Comparison of ENCODE assay signal across 11 cellular contexts in the genomic region with DNA sequence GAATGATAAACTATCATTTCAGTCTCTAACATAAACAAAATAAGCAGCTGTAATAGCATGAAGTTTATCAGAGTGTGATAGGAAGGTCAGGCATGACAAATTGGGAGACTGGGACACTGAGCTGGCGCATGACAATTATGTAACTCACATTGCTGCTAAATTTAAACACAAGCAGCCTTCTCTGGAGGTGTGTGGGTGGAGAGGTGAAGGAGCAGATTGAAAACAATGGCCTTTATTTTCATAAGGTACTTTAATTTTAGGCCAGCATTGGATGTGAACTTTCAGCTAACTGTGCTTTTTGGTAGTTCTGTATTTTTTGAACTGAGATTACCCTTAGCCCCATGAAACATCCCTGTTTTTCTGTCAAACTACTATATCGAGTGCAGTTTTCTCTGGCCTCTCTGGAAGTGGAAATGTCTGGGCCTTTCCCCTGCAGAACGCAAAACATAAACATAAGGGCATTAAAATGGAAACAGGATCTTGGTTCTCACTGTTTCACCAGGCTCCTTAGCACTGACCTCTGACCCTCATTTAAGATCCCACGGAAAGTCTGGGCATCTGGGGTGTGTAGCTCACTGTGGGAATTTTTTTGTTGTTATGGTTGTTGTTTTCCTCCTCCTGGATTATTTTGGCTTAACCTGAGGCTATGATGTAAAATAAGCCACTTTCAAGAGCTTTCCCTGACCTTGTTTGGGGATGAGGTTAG.
A peak's percentile ranks its signal among the peaks of the same experiment; 100 is the strongest.
DNase-seq lines count a peak whose midpoint lies in the region; ATAC-seq and TF ChIP-seq lines count a peak whose summit lies in the region.
"Had no signal": no experiment of that assay in that cellular context is flagged by ENCODE, and none has a peak within 500 bp of the region (broad histone marks: within the 10 kb centered on the region; RNA-seq: fewer than 3 reads in every experiment).

No MANE protein-coding gene starts in this region.

- peak; percentile 38 for DNase-seq in Caki2 (ENCODE audit: low read depth)
- DNase-seq in amniotic epithelial cell (ENCODE audit: low read depth): peak; percentile 51
- DNase-seq in Right ventricle myocardium superior: no peak
- DNase-seq in osteocyte (ENCODE audit: extremely low spot score, unreplicated experiment): no peak
- no peak for DNase-seq in activated CD8-positive, alpha-beta memory T cell treated with anti-CD3 and anti-CD28 coated beads, Interleukin-2, amount 50 U/mL, for 48 hours
- no peak for DNase-seq in activated naive CD8-positive, alpha-beta T cell treated with anti-CD3 and anti-CD28 coated beads, Interleukin-2, amount 50 U/mL, for 24 hours
- DNase-seq in activated T-cell treated with anti-CD3 and anti-CD28 coated beads, Interleukin-2, amount 50 U/mL, for 72 hours: no peak
- DNase-seq: activated CD8-positive, alpha-beta T cell treated with anti-CD3 and anti-CD28 coated beads for 36 hours; activated naive CD8-positive, alpha-beta T cell treated with anti-CD3 and anti-CD28 coated beads for 36 hours; esophagus squamous epithelium had no signal

- no peaks in the 10 kb centered on the region for H3K36me3 Mint-ChIP-seq in osteocyte (ENCODE audit: unreplicated experiment)
- no peaks in the 10 kb centered on the region for H3K36me3 Mint-ChIP-seq in activated naive CD8-positive, alpha-beta T cell treated with anti-CD3 and anti-CD28 coated beads, Interleukin-2, amount 50 U/mL, for 24 hours (ENCODE audit: low read depth)
- H3K36me3 Mint-ChIP-seq in activated T-cell treated with anti-CD3 and anti-CD28 coated beads, Interleukin-2, amount 50 U/mL, for 72 hours (ENCODE audit: insufficient read depth in 2 of 2): no peaks in the 10 kb centered on the region
- H3K36me3 Mint-ChIP-seq: activated naive CD8-positive, alpha-beta T cell treated with anti-CD3 and anti-CD28 coated beads for 36 hours had no signal

- H3K27me3 Mint-ChIP-seq in osteocyte (ENCODE audit: unreplicated experiment): no peaks in the 10 kb centered on the region
- H3K27me3 Mint-ChIP-seq in activated naive CD8-positive, alpha-beta T cell treated with anti-CD3 and anti-CD28 coated beads, Interleukin-2, amount 50 U/mL, for 24 hours: no peaks in the 10 kb centered on the region
- H3K27me3 Mint-ChIP-seq in activated T-cell treated with anti-CD3 and anti-CD28 coated beads, Interleukin-2, amount 50 U/mL, for 72 hours (ENCODE audit: low read depth): peaks cover 1% of the 10 kb centered on the region
- H3K27me3 Mint-ChIP-seq: activated naive CD8-positive, alpha-beta T cell treated with anti-CD3 and anti-CD28 coated beads for 36 hours had no signal

- ATAC-seq in Right ventricle myocardium superior (ENCODE audit: poor library complexity) (peak; percentile 98), GM21367 (IDR thresholded peaks at IDR 0.05; ENCODE audit: unreplicated experiment) (no peak)
- ATAC-seq in activated naive CD8-positive, alpha-beta T cell treated with anti-CD3 and anti-CD28 coated beads, Interleukin-2, amount 50 U/mL, for 24 hours: no peak
- ATAC-seq in activated T-cell treated with anti-CD3 and anti-CD28 coated beads, Interleukin-2, amount 50 U/mL, for 72 hours (replicated peaks in 1 of 2): no peak
- ATAC-seq: activated CD8-positive, alpha-beta T cell treated with anti-CD3 and anti-CD28 coated beads for 36 hours had no signal

- in situ Hi-C loops in Caki2 (cut with HindIII; ENCODE audit: low pct_unique_long_range_greater_than_20kb, low sequenced_read_pairs): no loop called here

- no peak overlapping the region for H3K4me3 Mint-ChIP-seq in osteocyte (ENCODE audit: unreplicated experiment)
- no peak overlapping the region for H3K4me3 Mint-ChIP-seq in activated naive CD8-positive, alpha-beta T cell treated with anti-CD3 and anti-CD28 coated beads, Interleukin-2, amount 50 U/mL, for 24 hours
- no peak overlapping the region for H3K4me3 Mint-ChIP-seq in activated T-cell treated with anti-CD3 and anti-CD28 coated beads, Interleukin-2, amount 50 U/mL, for 72 hours
- H3K4me3 Mint-ChIP-seq: activated CD8-positive, alpha-beta T cell treated with anti-CD3 and anti-CD28 coated beads for 36 hours; activated naive CD8-positive, alpha-beta T cell treated with anti-CD3 and anti-CD28 coated beads for 36 hours had no signal

- peaks cover 4% of the 10 kb centered on the region for H3K9me3 Mint-ChIP-seq in osteocyte (ENCODE audit: unreplicated experiment)
- no peaks in the 10 kb centered on the region for H3K9me3 Mint-ChIP-seq in activated naive CD8-positive, alpha-beta T cell treated with anti-CD3 and anti-CD28 coated beads, Interleukin-2, amount 50 U/mL, for 24 hours
- H3K9me3 Mint-ChIP-seq in activated T-cell treated with anti-CD3 and anti-CD28 coated beads, Interleukin-2, amount 50 U/mL, for 72 hours: no peaks in the 10 kb centered on the region
- H3K9me3 Mint-ChIP-seq: activated CD8-positive, alpha-beta T cell treated with anti-CD3 and anti-CD28 coated beads for 36 hours; activated naive CD8-positive, alpha-beta T cell treated with anti-CD3 and anti-CD28 coated beads for 36 hours had no signal

- H3K27ac Mint-ChIP-seq in osteocyte (ENCODE audit: unreplicated experiment): peak overlapping the region; percentile 74
- H3K27ac Mint-ChIP-seq in activated naive CD8-positive, alpha-beta T cell treated with anti-CD3 and anti-CD28 coated beads, Interleukin-2, amount 50 U/mL, for 24 hours: no peak overlapping the region
- H3K27ac Mint-ChIP-seq in activated T-cell treated with anti-CD3 and anti-CD28 coated beads, Interleukin-2, amount 50 U/mL, for 72 hours: no peak overlapping the region
- H3K27ac Mint-ChIP-seq: activated CD8-positive, alpha-beta T cell treated with anti-CD3 and anti-CD28 coated beads for 36 hours; activated naive CD8-positive, alpha-beta T cell treated with anti-CD3 and anti-CD28 coated beads for 36 hours had no signal

- no peak for TF ChIP-seq CTCF in osteocyte (IDR thresholded peaks at IDR 0.05)

- intact Hi-C loops in Right ventricle myocardium superior (cut with DNase I): no loop called here

- H3K4me1 Mint-ChIP-seq in osteocyte (ENCODE audit: unreplicated experiment): peaks cover 42% of the 10 kb centered on the region
- H3K4me1 Mint-ChIP-seq in activated naive CD8-positive, alpha-beta T cell treated with anti-CD3 and anti-CD28 coated beads, Interleukin-2, amount 50 U/mL, for 24 hours: no peaks in the 10 kb centered on the region
- H3K4me1 Mint-ChIP-seq in activated T-cell treated with anti-CD3 and anti-CD28 coated beads, Interleukin-2, amount 50 U/mL, for 72 hours (ENCODE audit: low read depth): no peaks in the 10 kb centered on the region
- H3K4me1 Mint-ChIP-seq: activated naive CD8-positive, alpha-beta T cell treated with anti-CD3 and anti-CD28 coated beads for 36 hours had no signal

Comparison
In these comparisons a context has a peak if more than half of its experiments do, and no peak if none do; other contexts are left out.
1. DNase-seq: peak in Caki2 (single experiment) and amniotic epithelial cell (single experiment); none in Right ventricle myocardium superior (single experiment), osteocyte (single experiment), activated CD8-positive, alpha-beta memory T cell treated with anti-CD3 and anti-CD28 coated beads, Interleukin-2, amount 50 U/mL, for 48 hours (single experiment), activated naive CD8-positive, alpha-beta T cell treated with anti-CD3 and anti-CD28 coated beads, Interleukin-2, amount 50 U/mL, for 24 hours (single experiment) and activated T-cell treated with anti-CD3 and anti-CD28 coated beads, Interleukin-2, amount 50 U/mL, for 72 hours (0 of 2).